In genomic region chr20:62955519-62956386, GRCh38 we compare ENCODE assay signal across 1 cellular context.
TF ChIP-seq lines count a peak whose summit lies in the region.

No MANE protein-coding gene starts in this region.

TF ChIP-seq in A549, 52 proteins besides CTCF, POLR2A, EP300 and RAD21 (continued from another document):
- TF ChIP-seq ATOH8 (CRISPR knock-in tag; IDR thresholded peaks at IDR 0.05; ENCODE audit: low read depth): no peak
- no peak for TF ChIP-seq POLR2AphosphoS2 (conservative IDR thresholded peaks at IDR 0.05; ENCODE audit: low read length)
- no peak for TF ChIP-seq NR3C1 (IDR thresholded peaks at IDR 0.05)
- no peak for TF ChIP-seq TP53 (CRISPR knock-in tag; IDR thresholded peaks at IDR 0.05)
